ENCODE assay signal across 1 cellular context in genomic region chr14:30623412-30624131, GRCh38.
A peak's percentile ranks its signal among the peaks of the same experiment; 100 is the strongest.
TF ChIP-seq lines count a peak whose summit lies in the region.

No MANE protein-coding gene starts in this region.

TF ChIP-seq in HepG2, 621 proteins besides CTCF, POLR2A, EP300 and RAD21 (continued from another document):
- TF ChIP-seq THAP9 (CRISPR knock-in tag; IDR thresholded peaks at IDR 0.05; ENCODE audit: borderline replicate concordance) (no peak), KAT8 (CRISPR knock-in tag; IDR thresholded peaks at IDR 0.05) (no peak), MAZ (IDR thresholded peaks at IDR 0.05; ENCODE audit: borderline replicate concordance, low read depth, low read length) (no peak), MAZ (CRISPR knock-in tag; IDR thresholded peaks at IDR 0.05; ENCODE audit: low read depth) (no peak), RXRB (CRISPR knock-in tag; IDR thresholded peaks at IDR 0.05; ENCODE audit: borderline replicate concordance) (peak; percentile 30; the same call in 1 of the 2 replicates), CREB3 (CRISPR knock-in tag; IDR thresholded peaks at IDR 0.05) (no peak), NRL (CRISPR knock-in tag; IDR thresholded peaks at IDR 0.05; ENCODE audit: borderline replicate concordance) (no peak), DNMT1 (CRISPR knock-in tag; IDR thresholded peaks at IDR 0.05) (no peak), SIN3A (IDR thresholded peaks at IDR 0.05; ENCODE audit: borderline replicate concordance, low read depth, low read length) (no peak), ZNF207 (IDR thresholded peaks at IDR 0.05; ENCODE audit: borderline replicate concordance) (no peak), FOXA3 (CRISPR knock-in tag; IDR thresholded peaks at IDR 0.05) (0 out of 2 replicates have a peak, but pooled peaks have one; percentile 12), AGO2 (optimal IDR thresholded peaks at IDR 0.05; ENCODE audit: low read depth, low read length) (peak; percentile 22)
- TF ChIP-seq, protein P1, sequence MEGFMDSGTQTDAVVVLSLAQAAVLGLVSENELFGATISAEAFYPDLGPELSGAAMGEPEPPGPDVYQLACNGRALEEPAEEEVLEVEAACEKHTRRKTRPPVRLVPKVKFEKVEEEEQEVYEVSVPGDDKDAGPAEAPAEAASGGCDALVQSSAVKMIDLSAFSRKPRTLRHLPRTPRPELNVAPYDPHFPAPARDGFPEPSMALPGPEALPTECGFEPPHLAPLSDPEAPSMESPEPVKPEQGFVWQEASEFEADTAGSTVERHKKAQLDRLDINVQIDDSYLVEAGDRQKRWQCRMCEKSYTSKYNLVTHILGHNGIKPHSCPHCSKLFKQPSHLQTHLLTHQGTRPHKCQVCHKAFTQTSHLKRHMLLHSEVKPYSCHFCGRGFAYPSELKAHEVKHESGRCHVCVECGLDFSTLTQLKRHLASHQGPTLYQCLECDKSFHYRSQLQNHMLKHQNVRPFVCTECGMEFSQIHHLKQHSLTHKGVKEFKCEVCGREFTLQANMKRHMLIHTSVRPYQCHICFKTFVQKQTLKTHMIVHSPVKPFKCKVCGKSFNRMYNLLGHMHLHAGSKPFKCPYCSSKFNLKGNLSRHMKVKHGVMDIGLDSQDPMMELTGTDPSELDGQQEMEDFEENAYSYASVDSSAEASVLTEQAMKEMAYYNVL (CRISPR knock-in tag; IDR thresholded peaks at IDR 0.05; ENCODE audit: borderline replicate concordance), result no peak
- TF ChIP-seq, protein P2, sequence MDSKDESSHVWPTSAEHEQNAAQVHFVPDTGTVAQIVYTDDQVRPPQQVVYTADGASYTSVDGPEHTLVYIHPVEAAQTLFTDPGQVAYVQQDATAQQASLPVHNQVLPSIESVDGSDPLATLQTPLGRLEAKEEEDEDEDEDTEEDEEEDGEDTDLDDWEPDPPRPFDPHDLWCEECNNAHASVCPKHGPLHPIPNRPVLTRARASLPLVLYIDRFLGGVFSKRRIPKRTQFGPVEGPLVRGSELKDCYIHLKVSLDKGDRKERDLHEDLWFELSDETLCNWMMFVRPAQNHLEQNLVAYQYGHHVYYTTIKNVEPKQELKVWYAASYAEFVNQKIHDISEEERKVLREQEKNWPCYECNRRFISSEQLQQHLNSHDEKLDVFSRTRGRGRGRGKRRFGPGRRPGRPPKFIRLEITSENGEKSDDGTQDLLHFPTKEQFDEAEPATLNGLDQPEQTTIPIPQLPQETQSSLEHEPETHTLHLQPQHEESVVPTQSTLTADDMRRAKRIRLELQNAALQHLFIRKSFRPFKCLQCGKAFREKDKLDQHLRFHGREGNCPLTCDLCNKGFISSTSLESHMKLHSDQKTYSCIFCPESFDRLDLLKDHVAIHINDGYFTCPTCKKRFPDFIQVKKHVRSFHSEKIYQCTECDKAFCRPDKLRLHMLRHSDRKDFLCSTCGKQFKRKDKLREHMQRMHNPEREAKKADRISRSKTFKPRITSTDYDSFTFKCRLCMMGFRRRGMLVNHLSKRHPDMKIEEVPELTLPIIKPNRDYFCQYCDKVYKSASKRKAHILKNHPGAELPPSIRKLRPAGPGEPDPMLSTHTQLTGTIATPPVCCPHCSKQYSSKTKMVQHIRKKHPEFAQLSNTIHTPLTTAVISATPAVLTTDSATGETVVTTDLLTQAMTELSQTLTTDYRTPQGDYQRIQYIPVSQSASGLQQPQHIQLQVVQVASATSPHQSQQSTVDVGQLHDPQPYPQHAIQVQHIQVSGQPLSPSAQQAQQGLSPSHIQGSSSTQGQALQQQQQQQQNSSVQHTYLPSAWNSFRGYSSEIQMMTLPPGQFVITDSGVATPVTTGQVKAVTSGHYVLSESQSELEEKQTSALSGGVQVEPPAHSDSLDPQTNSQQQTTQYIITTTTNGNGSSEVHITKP (CRISPR knock-in tag; IDR thresholded peaks at IDR 0.05; ENCODE audit: low read depth), result no peak
